Comparison of ENCODE assay signal across 28 cellular contexts in genomic region chr13:71087432-71087831, GRCh38.
DNase-seq lines count a peak whose midpoint lies in the region; ATAC-seq and TF ChIP-seq lines count a peak whose summit lies in the region.
"Had no signal": no experiment of that assay in that cellular context is flagged by ENCODE, and none has a peak within 500 bp of the region (broad histone marks: within the 10 kb centered on the region; RNA-seq: fewer than 3 reads in every experiment).

No MANE protein-coding gene starts in this region.

- no peaks in the 10 kb centered on the region for H3K9me3 ChIP-seq in BE2C
- H3K9me3 ChIP-seq: A549, BLaER1, Caco-2 had no signal

- H3K4me1 ChIP-seq in BE2C, result peaks cover 7% of the 10 kb centered on the region
- H3K4me1 ChIP-seq: A549; BLaER1; BLaER1 treated with 17β-estradiol and CSF1 and Interleukin-3, amounts not matched to agents 10 nM and 100 nM; Caco-2 had no signal

- DNase-seq in BE2C, result peak; percentile 8
- DNase-seq in GM06990 (ENCODE audit: extremely low read depth, insufficient read length), result peak; percentile 0
- no peak for DNase-seq in foreskin fibroblast
- DNase-seq: 8988T; ACHN; AML-193; C1 segment of cervical spinal cord; Caco-2; Calu3; CD4-positive, alpha-beta memory T cell; CD4-positive, alpha-beta T cell; CD4-positive, CD25-positive, alpha-beta regulatory T cell; CD8-positive, alpha-beta memory T cell; CD8-positive, alpha-beta T cell; COR-L47; DMS 273 treated with DMSO at 0.1 percent for 48 hours; DMS153; DMS53; DMS79; DMS79 treated with DMSO at 0.1 percent for 48 hours; DND-41; EL had no signal

- H3K36me3 ChIP-seq in BE2C (no peaks in the 10 kb centered on the region), GM06990 (ENCODE audit: control insufficient read depth, insufficient read depth, low read length) (no peaks in the 10 kb centered on the region)
- H3K36me3 ChIP-seq: BLaER1; BLaER1 treated with 17β-estradiol and CSF1 and Interleukin-3, amounts not matched to agents 10 nM and 100 nM had no signal

- H3K27ac Mint-ChIP-seq in activated T-helper 17 cell treated with anti-CD3 and anti-CD28 coated beads, Interleukin-2, amount 50 U/mL, for 72 hours, result no peak overlapping the region
- H3K27ac Mint-ChIP-seq: B cell; CD4-positive, alpha-beta memory T cell; CD4-positive, alpha-beta T cell; CD4-positive, CD25-positive, alpha-beta regulatory T cell; CD8-positive, alpha-beta memory T cell; CD8-positive, alpha-beta T cell had no signal

- H3K27me3 Mint-ChIP-seq in activated T-helper 17 cell treated with anti-CD3 and anti-CD28 coated beads, Interleukin-2, amount 50 U/mL, for 72 hours, result no peaks in the 10 kb centered on the region
- H3K27me3 Mint-ChIP-seq: B cell; CD4-positive, alpha-beta memory T cell; CD4-positive, alpha-beta T cell; CD4-positive, CD25-positive, alpha-beta regulatory T cell; CD8-positive, alpha-beta memory T cell had no signal

- H3K36me3 Mint-ChIP-seq in activated T-helper 17 cell treated with anti-CD3 and anti-CD28 coated beads, Interleukin-2, amount 50 U/mL, for 72 hours (ENCODE audit: low read depth), result no peaks in the 10 kb centered on the region
- H3K36me3 Mint-ChIP-seq: CD14-positive monocyte; CD4-positive, alpha-beta memory T cell; CD4-positive, CD25-positive, alpha-beta regulatory T cell; CD8-positive, alpha-beta memory T cell; CD8-positive, alpha-beta T cell had no signal

- no peak for ATAC-seq in activated T-helper 17 cell treated with anti-CD3 and anti-CD28 coated beads, Interleukin-2, amount 50 U/mL, for 72 hours (replicated peaks)
- ATAC-seq: A549; CD8-positive, alpha-beta T cell had no signal

- H3K4me1 Mint-ChIP-seq in activated T-helper 17 cell treated with anti-CD3 and anti-CD28 coated beads, Interleukin-2, amount 50 U/mL, for 72 hours, result no peaks in the 10 kb centered on the region
- H3K4me1 Mint-ChIP-seq: B cell; CD14-positive monocyte; CD4-positive, alpha-beta memory T cell; CD4-positive, CD25-positive, alpha-beta regulatory T cell; CD8-positive, alpha-beta memory T cell had no signal

- TF ChIP-seq CTCF in BE2C (IDR thresholded peaks at IDR 0.05; ENCODE audit: low read depth, low read length) (no peak), GM06990 (IDR thresholded peaks at IDR 0.05; ENCODE audit: insufficient read depth, low read length, poor library complexity, severe bottlenecking) (no peak), foreskin fibroblast (IDR thresholded peaks at IDR 0.05; ENCODE audit: low read depth, low read length) (no peak)

- H3K9me3 Mint-ChIP-seq in activated T-helper 17 cell treated with anti-CD3 and anti-CD28 coated beads, Interleukin-2, amount 50 U/mL, for 72 hours, result peaks cover 4% of the 10 kb centered on the region

- H3K27me3 ChIP-seq in BE2C, result no peaks in the 10 kb centered on the region
- H3K27me3 ChIP-seq in GM06990 (replicated peaks; ENCODE audit: control insufficient read depth, insufficient read depth, low read length), result no peaks in the 10 kb centered on the region
- H3K27me3 ChIP-seq: BLaER1; BLaER1 treated with 17β-estradiol and CSF1 and Interleukin-3, amounts not matched to agents 10 nM and 100 nM had no signal

- H3K4me3 ChIP-seq in BE2C (ENCODE audit: low read depth, low read length), result no peak overlapping the region
- no peak overlapping the region for H3K4me3 ChIP-seq in GM06990 (replicated peaks; ENCODE audit: low read depth, low read length)
- no peak overlapping the region for H3K4me3 ChIP-seq in foreskin fibroblast (ENCODE audit: low read depth in 1 of 2, low read length in 2 of 2)
- H3K4me3 ChIP-seq: A549; BLaER1; BLaER1 treated with 17β-estradiol and CSF1 and Interleukin-3, amounts not matched to agents 10 nM and 100 nM had no signal

- H3K4me3 Mint-ChIP-seq in activated T-helper 17 cell treated with anti-CD3 and anti-CD28 coated beads, Interleukin-2, amount 50 U/mL, for 72 hours, result no peak overlapping the region
- H3K4me3 Mint-ChIP-seq: B cell; CD14-positive monocyte; CD4-positive, alpha-beta memory T cell; CD4-positive, alpha-beta T cell; CD4-positive, CD25-positive, alpha-beta regulatory T cell; CD8-positive, alpha-beta memory T cell; CD8-positive, alpha-beta T cell had no signal

Comparison
In these comparisons a context has a peak if more than half of its experiments do, and no peak if none do; other contexts are left out.
1. DNase-seq: peak in BE2C (single experiment) and GM06990 (single experiment); none in foreskin fibroblast (0 of 2).